Comparison of ENCODE assay signal across 8 cellular contexts in the genomic region with DNA sequence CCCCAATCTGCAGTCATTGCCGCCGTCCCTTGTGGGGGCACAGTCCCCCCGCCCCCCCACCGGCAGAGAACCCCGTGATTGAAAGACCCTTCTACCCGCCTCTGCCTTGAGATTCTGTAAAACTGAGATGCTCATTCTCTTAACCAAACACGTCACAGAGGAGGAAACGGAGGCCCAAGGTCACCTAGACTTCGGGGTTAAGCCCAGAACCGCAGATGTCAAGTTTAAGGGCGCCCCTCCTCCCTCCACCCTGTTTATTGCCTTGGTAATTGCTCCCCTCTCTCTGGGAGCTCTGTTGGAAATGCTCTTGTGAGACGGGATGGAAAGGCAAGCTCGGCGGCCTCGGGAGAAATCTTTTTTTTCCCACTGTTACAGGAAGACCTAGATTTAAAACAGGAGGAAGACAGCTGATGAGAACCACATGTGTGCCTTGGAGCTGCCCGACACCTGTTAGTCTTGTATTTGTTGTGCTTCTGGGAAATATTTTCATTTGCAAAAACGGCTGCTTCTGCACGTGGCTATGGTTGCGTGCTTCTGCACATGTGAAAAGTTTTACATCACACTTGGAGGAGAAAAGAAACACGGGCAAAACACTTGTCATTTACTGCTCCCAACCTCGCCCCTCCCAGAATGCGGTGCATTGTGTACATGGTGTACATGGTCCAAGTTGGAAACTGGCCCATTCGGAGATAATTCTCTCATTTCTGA. TPM values are rescaled to one million over a fixed set of nuclear protein-coding genes. Genes with fewer than 3 reads are reported as not detected.
DNase-seq lines count a peak whose midpoint lies in the region; ATAC-seq and TF ChIP-seq lines count a peak whose summit lies in the region.

No MANE protein-coding gene starts in this region.

- peaks cover 15% of the 10 kb centered on the region for H3K36me3 Mint-ChIP-seq in activated T-cell treated with anti-CD3 and anti-CD28 coated beads, Interleukin-2, amount 50 U/mL, for 4 hours (ENCODE audit: insufficient read depth)
- peaks cover 25% of the 10 kb centered on the region for H3K36me3 Mint-ChIP-seq in activated naive CD8-positive, alpha-beta T cell treated with anti-CD3 and anti-CD28 coated beads for 36 hours

- H3K27me3 Mint-ChIP-seq in activated T-cell treated with anti-CD3 and anti-CD28 coated beads, Interleukin-2, amount 50 U/mL, for 4 hours (ENCODE audit: low read depth): no peaks in the 10 kb centered on the region
- H3K27me3 Mint-ChIP-seq in activated naive CD8-positive, alpha-beta T cell treated with anti-CD3 and anti-CD28 coated beads for 36 hours: no peaks in the 10 kb centered on the region

- H3K27ac ChIP-seq in right atrium auricular region: peak overlapping the region; percentile 99 to 100

- ATAC-seq in activated T-cell treated with anti-CD3 and anti-CD28 coated beads, Interleukin-2, amount 50 U/mL, for 4 hours: peak in 1 of 2 donors; percentile 0
- no peak for ATAC-seq in GM18498 (IDR thresholded peaks at IDR 0.05; ENCODE audit: unreplicated experiment)
- no peak for ATAC-seq in HG02610 (IDR thresholded peaks at IDR 0.05; ENCODE audit: unreplicated experiment)

- H3K9me3 Mint-ChIP-seq in activated T-cell treated with anti-CD3 and anti-CD28 coated beads, Interleukin-2, amount 50 U/mL, for 4 hours: no peaks in the 10 kb centered on the region
- H3K9me3 Mint-ChIP-seq in activated naive CD8-positive, alpha-beta T cell treated with anti-CD3 and anti-CD28 coated beads for 36 hours: no peaks in the 10 kb centered on the region

- H3K9me3 ChIP-seq in right atrium auricular region: no peaks in the 10 kb centered on the region

- H3K27me3 ChIP-seq in right atrium auricular region: no peaks in the 10 kb centered on the region

- no peak for TF ChIP-seq CTCF in NB4 (IDR thresholded peaks at IDR 0.05; ENCODE audit: low read depth, low read length)
- TF ChIP-seq CTCF in right atrium auricular region (IDR thresholded peaks at IDR 0.05): no peak

- no peaks in the 10 kb centered on the region for H3K36me3 ChIP-seq in right atrium auricular region

- peak overlapping the region; percentile 98 for H3K4me3 Mint-ChIP-seq in activated T-cell treated with anti-CD3 and anti-CD28 coated beads, Interleukin-2, amount 50 U/mL, for 4 hours
- H3K4me3 Mint-ChIP-seq in activated naive CD8-positive, alpha-beta T cell treated with anti-CD3 and anti-CD28 coated beads for 36 hours: peak overlapping the region; percentile 99

- TF ChIP-seq POLR2A in NB4 (IDR thresholded peaks at IDR 0.05; ENCODE audit: extremely low read depth, insufficient read length): no peak

- H3K4me1 Mint-ChIP-seq in activated T-cell treated with anti-CD3 and anti-CD28 coated beads, Interleukin-2, amount 50 U/mL, for 4 hours (ENCODE audit: low read depth): peaks cover 40% of the 10 kb centered on the region
- H3K4me1 Mint-ChIP-seq in activated naive CD8-positive, alpha-beta T cell treated with anti-CD3 and anti-CD28 coated beads for 36 hours: peaks cover 36% of the 10 kb centered on the region

- peaks cover 0 to 48% of the 10 kb centered on the region in 2 donors for H3K4me1 ChIP-seq in right atrium auricular region

- peak overlapping the region; percentile 100 for H3K27ac Mint-ChIP-seq in activated naive CD8-positive, alpha-beta T cell treated with anti-CD3 and anti-CD28 coated beads for 36 hours

- DNase-seq in activated T-cell treated with anti-CD3 and anti-CD28 coated beads, Interleukin-2, amount 50 U/mL, for 4 hours: no peak
- no peak for DNase-seq in activated T-cell treated with anti-CD3 and anti-CD28 coated beads, Interleukin-2, amount 50 U/mL, for 48 hours
- DNase-seq in NB4 (ENCODE audit: low read depth) (no peak), right atrium auricular region (ENCODE audit: low spot score) (no peak), skeletal muscle cell (ENCODE audit: low read depth) (peak; percentile 47)
- no peak for DNase-seq in activated naive CD8-positive, alpha-beta T cell treated with anti-CD3 and anti-CD28 coated beads for 36 hours

- peak overlapping the region; percentile 71 for H3K4me3 ChIP-seq in NB4 (ENCODE audit: low read depth, low read length)
- H3K4me3 ChIP-seq in right atrium auricular region: peak overlapping the region; percentile 75 to 94
- H3K4me3 ChIP-seq in skeletal muscle cell (ENCODE audit: low read depth, low read length): peak overlapping the region; percentile 86

RNA-seq across cellular contexts. Expression of gene MED26, which starts 1.1 kb away (rescaled TPM):
- 10 to 100 TPM; 17.4 to 19.5 (median 18.2) TPM for total RNA-seq in activated T-cell treated with anti-CD3 and anti-CD28 coated beads, Interleukin-2, amount 50 U/mL, for 4 hours
- total RNA-seq in activated naive CD8-positive, alpha-beta T cell treated with anti-CD3 and anti-CD28 coated beads for 36 hours: 10 to 100 TPM; 16.0 to 17.2 TPM
- total RNA-seq in right atrium auricular region: 1 to 10 TPM; 5.2 to 5.9 TPM

RNA-seq across cellular contexts. Expression of gene SMIM7, which starts 30.8 kb away (rescaled TPM):
- 10 to 100 TPM; 55.3 to 60.2 (median 60.2) TPM for total RNA-seq in activated T-cell treated with anti-CD3 and anti-CD28 coated beads, Interleukin-2, amount 50 U/mL, for 4 hours
- total RNA-seq in activated naive CD8-positive, alpha-beta T cell treated with anti-CD3 and anti-CD28 coated beads for 36 hours: 10 to 100 TPM; 48.1 to 59.2 TPM
- 10 to 100 TPM; 50.9 to 56.7 TPM for total RNA-seq in right atrium auricular region

RNA-seq across cellular contexts. Expression of gene TMEM38A, which starts 31.8 kb away (rescaled TPM):
- under 1 TPM; 0.27 to 0.89 (median 0.45) TPM for total RNA-seq in activated T-cell treated with anti-CD3 and anti-CD28 coated beads, Interleukin-2, amount 50 U/mL, for 4 hours
- total RNA-seq in activated naive CD8-positive, alpha-beta T cell treated with anti-CD3 and anti-CD28 coated beads for 36 hours: 1 to 10 TPM in 1 of 2 experiments, under 1 TPM in 1; 0.70 to 1.2 TPM
- 10 to 100 TPM; 12.1 to 14.5 TPM for total RNA-seq in right atrium auricular region

RNA-seq across cellular contexts. Expression of gene SLC35E1, which starts 56.9 kb away (rescaled TPM):
- 10 to 100 TPM; 48.1 to 48.5 (median 48.1) TPM for total RNA-seq in activated T-cell treated with anti-CD3 and anti-CD28 coated beads, Interleukin-2, amount 50 U/mL, for 4 hours
- total RNA-seq in activated naive CD8-positive, alpha-beta T cell treated with anti-CD3 and anti-CD28 coated beads for 36 hours: 10 to 100 TPM; 46.7 TPM
- 10 to 100 TPM; 27.5 to 34.9 TPM for total RNA-seq in right atrium auricular region

Comparison
In these comparisons a context has a peak if more than half of its experiments do, and no peak if none do; other contexts are left out.
1. RNA of gene TMEM38A, which starts 31.8 kb away (total RNA-seq): 12.1 to 14.5 TPM in right atrium auricular region; 0.70 to 1.2 TPM in activated naive CD8-positive, alpha-beta T cell treated with anti-CD3 and anti-CD28 coated beads for 36 hours and 0.27 to 0.89 TPM in activated T-cell treated with anti-CD3 and anti-CD28 coated beads, Interleukin-2, amount 50 U/mL, for 4 hours; every median in the first group is over 4 times any median in the second.
2. Peak in every context shown above with its lines, with median percentiles within 50 percentile points of each other: H3K4me3 ChIP-seq.